ENCODE assay signal across 21 cellular contexts in the genomic region with DNA sequence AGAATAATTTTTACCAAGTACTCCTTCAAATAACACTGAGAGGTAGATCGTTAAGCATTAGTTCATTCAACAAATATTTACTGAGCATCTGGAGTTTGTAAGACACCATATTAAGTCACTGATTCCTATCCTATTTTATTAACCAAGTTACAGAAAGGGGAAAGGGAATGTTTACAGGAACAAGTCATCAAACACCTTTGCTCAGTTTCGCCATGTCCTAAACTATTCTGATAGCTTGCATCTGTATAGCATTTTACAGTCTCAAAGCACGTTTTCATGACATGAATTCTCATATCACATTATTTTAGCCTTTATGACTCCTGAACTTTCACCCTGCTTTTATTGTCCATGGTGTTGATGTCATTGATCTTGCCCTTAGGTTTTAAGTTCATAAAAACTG.
"Had no signal": no experiment of that assay in that cellular context is flagged by ENCODE, and none has a peak within 500 bp of the region (broad histone marks: within the 10 kb centered on the region; RNA-seq: fewer than 3 reads in every experiment).

No MANE protein-coding gene starts in this region.

- H3K4me3 Mint-ChIP-seq: activated CD4-positive, alpha-beta memory T cell treated with anti-CD3 and anti-CD28 coated beads for 36 hours; activated naive CD8-positive, alpha-beta T cell treated with anti-CD3 and anti-CD28 coated beads, Interleukin-2, amount 50 U/mL, for 24 hours; activated T-cell treated with anti-CD3 and anti-CD28 coated beads, Interleukin-2, amount 50 U/mL, for 72 hours; immature natural killer cell; mesothelial cell of epicardium; natural killer cell treated with Interleukin-12 subunit alpha and Interleukin-12 subunit beta and Interleukin-15 and Interleukin-18, amount 100 ng/mL, for 72 hours; T-helper 17 cell had no signal

- H3K27me3 Mint-ChIP-seq: progenitor cell of endocrine pancreas had no signal

- H3K4me1 ChIP-seq: spleen, testis had no signal

- H3K36me3 Mint-ChIP-seq: activated CD4-positive, alpha-beta memory T cell treated with anti-CD3 and anti-CD28 coated beads for 36 hours; immature natural killer cell; mesothelial cell of epicardium; natural killer cell treated with Interleukin-12 subunit alpha and Interleukin-12 subunit beta and Interleukin-15 and Interleukin-18, amount 100 ng/mL, for 72 hours had no signal

- H3K27ac Mint-ChIP-seq: activated CD4-positive, alpha-beta memory T cell treated with anti-CD3 and anti-CD28 coated beads for 36 hours; activated naive CD8-positive, alpha-beta T cell treated with anti-CD3 and anti-CD28 coated beads, Interleukin-2, amount 50 U/mL, for 24 hours; activated T-cell treated with anti-CD3 and anti-CD28 coated beads, Interleukin-2, amount 50 U/mL, for 72 hours; immature natural killer cell; mesothelial cell of epicardium; natural killer cell treated with Interleukin-12 subunit alpha and Interleukin-12 subunit beta and Interleukin-15 and Interleukin-18, amount 100 ng/mL, for 72 hours; progenitor cell of endocrine pancreas; T-helper 17 cell had no signal

- H3K4me3 ChIP-seq: spleen, testis, upper lobe of left lung had no signal

- H3K27ac ChIP-seq: spleen, testis, upper lobe of left lung had no signal

- H3K9me3 ChIP-seq: spleen, testis, upper lobe of left lung had no signal

- H3K9me3 Mint-ChIP-seq: activated CD4-positive, alpha-beta memory T cell treated with anti-CD3 and anti-CD28 coated beads for 36 hours; activated naive CD8-positive, alpha-beta T cell treated with anti-CD3 and anti-CD28 coated beads, Interleukin-2, amount 50 U/mL, for 24 hours; activated T-cell treated with anti-CD3 and anti-CD28 coated beads, Interleukin-2, amount 50 U/mL, for 72 hours; immature natural killer cell; mesothelial cell of epicardium; natural killer cell treated with Interleukin-12 subunit alpha and Interleukin-12 subunit beta and Interleukin-15 and Interleukin-18, amount 100 ng/mL, for 72 hours had no signal

- H3K27me3 ChIP-seq: testis, upper lobe of left lung had no signal

- H3K4me1 Mint-ChIP-seq: activated naive CD8-positive, alpha-beta T cell treated with anti-CD3 and anti-CD28 coated beads, Interleukin-2, amount 50 U/mL, for 24 hours; immature natural killer cell; T-helper 17 cell had no signal

- ATAC-seq: activated naive CD8-positive, alpha-beta T cell treated with anti-CD3 and anti-CD28 coated beads, Interleukin-2, amount 50 U/mL, for 24 hours; activated T-cell treated with anti-CD3 and anti-CD28 coated beads, Interleukin-2, amount 50 U/mL, for 72 hours; left ventricle myocardium superior; natural killer cell treated with Interleukin-12 subunit alpha and Interleukin-12 subunit beta and Interleukin-15 and Interleukin-18, amount 100 ng/mL, for 72 hours; T-helper 17 cell had no signal

- H3K36me3 ChIP-seq: spleen, upper lobe of left lung had no signal

- DNase-seq: activated CD4-positive, alpha-beta memory T cell treated with anti-CD3 and anti-CD28 coated beads for 36 hours; activated CD4-positive, alpha-beta T cell treated with anti-CD3 and anti-CD28 coated beads for 48 hours; activated CD4-positive, CD25-positive, alpha-beta regulatory T cell; activated effector memory CD4-positive, alpha-beta T cell treated with Interleukin-2 at 50 U/mL for 16 hours; activated naive CD4-positive, alpha-beta T cell treated with anti-CD3 and anti-CD28 coated beads, Interleukin-2, amount 50 U/mL, for 16 hours; activated naive CD8-positive, alpha-beta T cell treated with anti-CD3 and anti-CD28 coated beads, Interleukin-2, amount 50 U/mL, for 24 hours; activated T-cell treated with anti-CD3 and anti-CD28 coated beads, Interleukin-2, amount 50 U/mL, for 72 hours; immature natural killer cell; kidney glomerular epithelial cell; left ventricle myocardium superior; mammary epithelial cell; retina; spleen; stimulated activated CD4-positive, alpha-beta T cell treated with anti-CD3 and anti-CD28 coated beads, Interleukin-4, amount 100 ng/mL, for 1 hour; stimulated activated naive CD4-positive, alpha-beta T cell; T-helper 17 cell; testis; upper lobe of left lung had no signal
